9 cellular contexts compared by ENCODE assay signal in the genomic region with DNA sequence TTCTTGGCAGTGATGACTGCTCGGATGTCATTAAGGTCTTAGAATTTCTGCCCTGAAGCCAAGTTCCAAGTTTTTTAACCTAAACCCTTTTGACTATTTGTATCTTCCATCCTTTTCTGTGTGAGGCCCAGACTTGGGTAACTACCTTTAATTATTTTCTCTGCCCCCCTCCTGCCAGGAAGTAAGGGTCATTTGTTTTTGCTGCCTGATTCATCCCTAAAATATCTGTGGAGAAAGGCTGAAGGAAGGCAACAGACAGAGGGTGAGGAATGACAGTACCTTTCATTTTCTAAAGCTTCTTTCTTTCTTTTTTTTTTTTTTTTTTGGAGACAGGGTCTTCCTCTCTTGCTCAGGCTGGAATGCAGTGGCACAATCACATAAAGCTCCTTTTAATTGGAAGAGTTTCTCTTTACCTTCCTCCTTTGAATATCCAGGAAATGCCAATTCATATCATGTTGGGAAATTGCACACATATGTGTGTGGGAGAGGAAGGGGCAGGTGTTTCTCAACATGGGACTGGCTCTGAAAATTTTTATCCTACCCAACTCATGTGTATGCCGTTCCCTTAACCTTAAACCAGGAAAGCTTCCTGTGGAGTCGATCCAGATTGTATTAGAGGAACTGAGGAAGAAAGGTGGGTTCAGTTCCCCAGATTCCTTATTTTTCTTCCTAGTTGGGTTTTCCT. TPM values are rescaled to one million over a fixed set of nuclear protein-coding genes. Genes with fewer than 3 reads are reported as not detected.
DNase-seq lines count a peak whose midpoint lies in the region; ATAC-seq and TF ChIP-seq lines count a peak whose summit lies in the region.
"Had no signal": no experiment of that assay in that cellular context is flagged by ENCODE, and none has a peak within 500 bp of the region (broad histone marks: within the 10 kb centered on the region; RNA-seq: fewer than 3 reads in every experiment).

No MANE protein-coding gene starts in this region.

- TF ChIP-seq CTCF in HCT116 (IDR thresholded peaks at IDR 0.05 in 2 of 3, conservative IDR thresholded peaks at IDR 0.05 in 1 of 3; ENCODE audit: borderline replicate concordance in 1 of 3, insufficient read depth in 1 of 3, low read depth in 2 of 3, low read length in 2 of 3) (no peak), VCaP (conservative IDR thresholded peaks at IDR 0.05) (no peak)

- BruUV-seq in HCT116 (replicated peaks; lab: Mats Ljungman, UMichigan) = no TSS peak

- TF ChIP-seq POLR2A in HCT116 (IDR thresholded peaks at IDR 0.05; ENCODE audit: borderline replicate concordance, extremely low read depth, insufficient read depth, insufficient read length) = no peak

- TF ChIP-seq RAD21 in HCT116 (IDR thresholded peaks at IDR 0.05; ENCODE audit: low read depth) = no peak

- H3K36me3 Mint-ChIP-seq in stimulated activated effector memory CD8-positive, alpha-beta T cell treated with anti-CD3 and anti-CD28 coated beads, Interleukin-12 subunit alpha, Interleukin-12 subunit beta, amount 100 ng/mL, for 72 hours = peaks cover 53% of the 10 kb centered on the region

- H3K4me1 Mint-ChIP-seq in stimulated activated effector memory CD8-positive, alpha-beta T cell treated with anti-CD3 and anti-CD28 coated beads, Interleukin-12 subunit alpha, Interleukin-12 subunit beta, amount 100 ng/mL, for 72 hours = peaks cover 30% of the 10 kb centered on the region

- H3K4me1 ChIP-seq in HCT116 (ENCODE audit: control insufficient read depth in 1 of 2, insufficient read depth in 2 of 2, low read length in 2 of 2) = peaks cover 8 to 12% of the 10 kb centered on the region in 2 experiments; a peak in 2 of 4 replicates

- H3K27ac Mint-ChIP-seq in stimulated activated effector memory CD8-positive, alpha-beta T cell treated with anti-CD3 and anti-CD28 coated beads, Interleukin-12 subunit alpha, Interleukin-12 subunit beta, amount 100 ng/mL, for 72 hours = peak overlapping the region; percentile 99

- no peak overlapping the region for H2AFZ ChIP-seq in HCT116 (ENCODE audit: low read depth, low read length, poor library complexity, severe bottlenecking)

- intact Hi-C loops in HCT116 (cut with micrococcal nuclease) = no loop called here

- H3K4me2 ChIP-seq in HCT116 (ENCODE audit: low read length) = peak overlapping the region; percentile 74

- H3K9me3 ChIP-seq in HCT116 (ENCODE audit: control insufficient read depth in 1 of 2, insufficient read depth in 1 of 2, low read depth in 1 of 2, low read length in 2 of 2) = no peaks in the 10 kb centered on the region

- peak overlapping the region; percentile 85 to 99 for H3K4me3 ChIP-seq in HCT116 (replicated peaks in 1 of 2; ENCODE audit: low read depth in 1 of 2, low read length in 2 of 2)

- POLR2A ChIA-PET in HCT116 (lab: Charles Lee) = interaction anchor here (0.6 kb wide), 1 partner anchor 48 kb away, joined by 3 read pairs; no protein-coding TSS in a partner anchor

- no peaks in the 10 kb centered on the region for H3K9me2 ChIP-seq in HCT116 (ENCODE audit: insufficient read depth)

- DNase-seq in HCT116 (ENCODE audit: low read depth, low spot score) = no peak
- DNase-seq in hepatic stellate cell (ENCODE audit: low spot score) = peak; percentile 61
- DNase-seq in stimulated activated effector memory CD8-positive, alpha-beta T cell treated with anti-CD3 and anti-CD28 coated beads, Interleukin-12 subunit alpha, Interleukin-12 subunit beta, amount 100 ng/mL, for 72 hours (ENCODE audit: low spot score in 2 of 2) = no peak
- no peak for DNase-seq in NCI-H2171 treated with DMSO at 0.1 percent for 48 hours (lab: John Stamatoyannopoulos, UW)

- H3K36me3 ChIP-seq in HCT116 (ENCODE audit: control insufficient read depth in 1 of 2, insufficient read depth in 2 of 2, low read length in 2 of 2) = peaks cover 8 to 20% of the 10 kb centered on the region in 2 experiments

- RAD21 ChIA-PET in HCT116 (lab: Charles Lee; ENCODE audit: low non-redundant PET in 1 of 2, low total read pairs in 2 of 2, uncharacterized antibody in 2 of 2, unreplicated experiment in 2 of 2) = no interaction called here

- H3K9ac ChIP-seq in HCT116 (ENCODE audit: low read length) = peak overlapping the region; percentile 82

- no peaks in the 10 kb centered on the region for H3K27me3 ChIP-seq in HCT116 (ENCODE audit: insufficient read depth, low read length)

- peak overlapping the region; percentile 100 for H3K4me3 Mint-ChIP-seq in stimulated activated effector memory CD8-positive, alpha-beta T cell treated with anti-CD3 and anti-CD28 coated beads, Interleukin-12 subunit alpha, Interleukin-12 subunit beta, amount 100 ng/mL, for 72 hours

- CTCF ChIA-PET in HCT116 (lab: Charles Lee) = interaction anchor here (3.6 kb wide), 1 partner anchor 11 kb away, joined by 24 read pairs; no protein-coding TSS in a partner anchor

- H3K27ac ChIP-seq in HCT116 (ENCODE audit: low read depth, low read length) (peak overlapping the region; percentile 65), VCaP (peak overlapping the region; percentile 83)

- ATAC-seq in HCT116 = no peak
- no peak for ATAC-seq in stimulated activated effector memory CD8-positive, alpha-beta T cell treated with anti-CD3 and anti-CD28 coated beads, Interleukin-12 subunit alpha, Interleukin-12 subunit beta, amount 100 ng/mL, for 72 hours
- no peak for ATAC-seq in HG02678 (IDR thresholded peaks at IDR 0.05; ENCODE audit: unreplicated experiment)
- no peak for ATAC-seq in HG03354 (IDR thresholded peaks at IDR 0.05; ENCODE audit: poor library complexity, severe bottlenecking, unreplicated experiment)
- no peak for ATAC-seq in HG03565 (IDR thresholded peaks at IDR 0.05; ENCODE audit: unreplicated experiment)

- no peaks in the 10 kb centered on the region for H3K9me3 Mint-ChIP-seq in stimulated activated effector memory CD8-positive, alpha-beta T cell treated with anti-CD3 and anti-CD28 coated beads, Interleukin-12 subunit alpha, Interleukin-12 subunit beta, amount 100 ng/mL, for 72 hours

- H3K79me2 ChIP-seq in HCT116 (ENCODE audit: insufficient read depth, low read length) = peaks cover 19% of the 10 kb centered on the region

- H4K20me1 ChIP-seq in HCT116 (ENCODE audit: insufficient read depth) = no peaks in the 10 kb centered on the region

TF ChIP-seq in HCT116, 20 proteins besides CTCF, POLR2A, EP300 and RAD21 (continues in another document):
- TF ChIP-seq EZH2 (IDR thresholded peaks at IDR 0.05) (no peak), SP1 (IDR thresholded peaks at IDR 0.05; ENCODE audit: low read depth) (no peak), ELF1 (IDR thresholded peaks at IDR 0.05; ENCODE audit: borderline replicate concordance, low read depth) (no peak), FOSL1 (IDR thresholded peaks at IDR 0.05; ENCODE audit: low read depth) (no peak), EZH2phosphoT487 (IDR thresholded peaks at IDR 0.05; ENCODE audit: borderline replicate concordance) (no peak)
- TF ChIP-seq, protein P1, sequence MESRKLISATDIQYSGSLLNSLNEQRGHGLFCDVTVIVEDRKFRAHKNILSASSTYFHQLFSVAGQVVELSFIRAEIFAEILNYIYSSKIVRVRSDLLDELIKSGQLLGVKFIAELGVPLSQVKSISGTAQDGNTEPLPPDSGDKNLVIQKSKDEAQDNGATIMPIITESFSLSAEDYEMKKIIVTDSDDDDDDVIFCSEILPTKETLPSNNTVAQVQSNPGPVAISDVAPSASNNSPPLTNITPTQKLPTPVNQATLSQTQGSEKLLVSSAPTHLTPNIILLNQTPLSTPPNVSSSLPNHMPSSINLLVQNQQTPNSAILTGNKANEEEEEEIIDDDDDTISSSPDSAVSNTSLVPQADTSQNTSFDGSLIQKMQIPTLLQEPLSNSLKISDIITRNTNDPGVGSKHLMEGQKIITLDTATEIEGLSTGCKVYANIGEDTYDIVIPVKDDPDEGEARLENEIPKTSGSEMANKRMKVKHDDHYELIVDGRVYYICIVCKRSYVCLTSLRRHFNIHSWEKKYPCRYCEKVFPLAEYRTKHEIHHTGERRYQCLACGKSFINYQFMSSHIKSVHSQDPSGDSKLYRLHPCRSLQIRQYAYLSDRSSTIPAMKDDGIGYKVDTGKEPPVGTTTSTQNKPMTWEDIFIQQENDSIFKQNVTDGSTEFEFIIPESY (IDR thresholded peaks at IDR 0.05; ENCODE audit: extremely low read depth, insufficient replicate concordance, low read length) = no peak
- TF ChIP-seq, protein P2, sequence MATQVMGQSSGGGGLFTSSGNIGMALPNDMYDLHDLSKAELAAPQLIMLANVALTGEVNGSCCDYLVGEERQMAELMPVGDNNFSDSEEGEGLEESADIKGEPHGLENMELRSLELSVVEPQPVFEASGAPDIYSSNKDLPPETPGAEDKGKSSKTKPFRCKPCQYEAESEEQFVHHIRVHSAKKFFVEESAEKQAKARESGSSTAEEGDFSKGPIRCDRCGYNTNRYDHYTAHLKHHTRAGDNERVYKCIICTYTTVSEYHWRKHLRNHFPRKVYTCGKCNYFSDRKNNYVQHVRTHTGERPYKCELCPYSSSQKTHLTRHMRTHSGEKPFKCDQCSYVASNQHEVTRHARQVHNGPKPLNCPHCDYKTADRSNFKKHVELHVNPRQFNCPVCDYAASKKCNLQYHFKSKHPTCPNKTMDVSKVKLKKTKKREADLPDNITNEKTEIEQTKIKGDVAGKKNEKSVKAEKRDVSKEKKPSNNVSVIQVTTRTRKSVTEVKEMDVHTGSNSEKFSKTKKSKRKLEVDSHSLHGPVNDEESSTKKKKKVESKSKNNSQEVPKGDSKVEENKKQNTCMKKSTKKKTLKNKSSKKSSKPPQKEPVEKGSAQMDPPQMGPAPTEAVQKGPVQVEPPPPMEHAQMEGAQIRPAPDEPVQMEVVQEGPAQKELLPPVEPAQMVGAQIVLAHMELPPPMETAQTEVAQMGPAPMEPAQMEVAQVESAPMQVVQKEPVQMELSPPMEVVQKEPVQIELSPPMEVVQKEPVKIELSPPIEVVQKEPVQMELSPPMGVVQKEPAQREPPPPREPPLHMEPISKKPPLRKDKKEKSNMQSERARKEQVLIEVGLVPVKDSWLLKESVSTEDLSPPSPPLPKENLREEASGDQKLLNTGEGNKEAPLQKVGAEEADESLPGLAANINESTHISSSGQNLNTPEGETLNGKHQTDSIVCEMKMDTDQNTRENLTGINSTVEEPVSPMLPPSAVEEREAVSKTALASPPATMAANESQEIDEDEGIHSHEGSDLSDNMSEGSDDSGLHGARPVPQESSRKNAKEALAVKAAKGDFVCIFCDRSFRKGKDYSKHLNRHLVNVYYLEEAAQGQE (IDR thresholded peaks at IDR 0.05; ENCODE audit: low read depth) = no peak
- TF ChIP-seq, protein P3, sequence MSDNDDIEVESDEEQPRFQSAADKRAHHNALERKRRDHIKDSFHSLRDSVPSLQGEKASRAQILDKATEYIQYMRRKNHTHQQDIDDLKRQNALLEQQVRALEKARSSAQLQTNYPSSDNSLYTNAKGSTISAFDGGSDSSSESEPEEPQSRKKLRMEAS (IDR thresholded peaks at IDR 0.05) = no peak

RNA-seq across cellular contexts. Expression of a gene that starts 1.0 kb away (rescaled TPM):
- 57.0 TPM for total RNA-seq in HCT116 (2021; ENCODE audit: unreplicated experiment)
- 59.3 and 61.8 TPM in 2 replicates for polyA plus RNA-seq in HCT116 (2012)

RNA-seq across cellular contexts. Expression of a gene that starts 6.2 kb away (rescaled TPM):
- total RNA-seq in HCT116 (2021; ENCODE audit: unreplicated experiment) = 4.5 TPM
- 2.5 and 2.7 TPM in 2 replicates for polyA plus RNA-seq in HCT116 (2012)

RNA-seq across cellular contexts. Expression of a gene that starts 13.2 kb away (rescaled TPM):
- total RNA-seq in HCT116 (2021; ENCODE audit: unreplicated experiment) = not detected
- not detected in 2 replicates for polyA plus RNA-seq in HCT116 (2012)
- total RNA-seq: T-helper 2 cell treated with Interferon-gamma antibody and Interleukin-4, amounts not matched to agents 100 ng/mL and 5 ng/mL, for 36 hours had no signal

RNA-seq across cellular contexts. Expression of a gene that starts 24.3 kb away (rescaled TPM):
- 37.1 TPM for total RNA-seq in HCT116 (2021; ENCODE audit: unreplicated experiment)
- polyA plus RNA-seq in HCT116 (2012) = 41.4 and 44.5 TPM in 2 replicates

RNA-seq across cellular contexts. Expression of a gene that starts 24.5 kb away (rescaled TPM):
- not detected for total RNA-seq in HCT116 (2021; ENCODE audit: unreplicated experiment)
- polyA plus RNA-seq in HCT116 (2012) = 0.34 and 0.43 TPM in 2 replicates
- total RNA-seq: T-helper 2 cell treated with Interferon-gamma antibody and Interleukin-4, amounts not matched to agents 100 ng/mL and 5 ng/mL, for 36 hours had no signal
